ENCODE assay signal across 12 cellular contexts in the genomic region with DNA sequence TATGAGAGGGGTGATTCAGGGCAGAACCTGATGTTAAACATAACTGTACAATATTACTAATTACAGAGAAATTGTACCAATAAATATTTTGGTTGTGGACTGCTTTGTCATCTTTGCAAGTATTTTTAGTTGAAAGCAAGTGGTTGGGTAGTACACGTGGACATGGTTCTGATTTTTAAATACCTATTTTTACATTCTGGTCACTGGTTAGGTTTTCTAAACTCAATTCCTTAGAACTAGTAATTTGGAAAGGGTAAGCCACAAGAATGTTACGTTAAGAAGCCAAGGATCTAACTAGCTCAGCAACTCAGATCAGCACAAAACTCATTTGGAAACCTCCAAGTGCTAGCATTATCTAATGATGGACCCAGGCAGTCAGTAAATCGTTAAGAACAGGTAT. TPM values are rescaled to one million over a fixed set of nuclear protein-coding genes. Genes with fewer than 3 reads are reported as not detected.
DNase-seq lines count a peak whose midpoint lies in the region; ATAC-seq and TF ChIP-seq lines count a peak whose summit lies in the region.
"Had no signal": no experiment of that assay in that cellular context is flagged by ENCODE, and none has a peak within 500 bp of the region (broad histone marks: within the 10 kb centered on the region; RNA-seq: fewer than 3 reads in every experiment).

No MANE protein-coding gene starts in this region.

- peaks cover 23 to 54% of the 10 kb centered on the region in 2 donors for H3K4me1 Mint-ChIP-seq in stimulated activated naive B cell treated with anti-CD40 and anti-IgM and Interleukin-4, amounts not matched to agents 10 μg/mL and 1 μg/mL and 100 μg/mL, for 72 hours
- H3K4me1 Mint-ChIP-seq in activated CD4-positive, alpha-beta T cell treated with anti-CD3 and anti-CD28 coated beads for 36 hours = peaks cover 28% of the 10 kb centered on the region

- no peaks in the 10 kb centered on the region for H3K27me3 Mint-ChIP-seq in stimulated activated naive B cell treated with anti-CD40 and anti-IgM and Interleukin-4, amounts not matched to agents 10 μg/mL and 1 μg/mL and 100 μg/mL, for 72 hours
- H3K27me3 Mint-ChIP-seq in activated CD4-positive, alpha-beta T cell treated with anti-CD3 and anti-CD28 coated beads for 36 hours = no peaks in the 10 kb centered on the region

- DNase-seq in GM12865 (ENCODE audit: low read depth) (peak; percentile 35), RPMI7951 (ENCODE audit: low read depth) (peak; percentile 27), foreskin fibroblast (peak in 1 of 2 donors; percentile 26), NOMO-1 treated with dmso at 0.1 percent for 144 hours (lab: John Stamatoyannopoulos, UW; ENCODE audit: unreplicated experiment) (no peak), nucleus accumbens (lab: John Stamatoyannopoulos, UW) (no peak)
- DNase-seq in stimulated activated naive B cell treated with anti-CD40 and anti-IgM and Interleukin-4, amounts not matched to agents 10 μg/mL and 1 μg/mL and 100 μg/mL, for 72 hours = no peak
- DNase-seq in activated CD4-positive, alpha-beta T cell treated with anti-CD3 and anti-CD28 coated beads for 36 hours = no peak
- DNase-seq: activated T-cell treated with anti-CD3 and anti-CD28 coated beads, Interleukin-2, amount 50 U/mL, for 24 hours; GDM1; NCI-H1092; stimulated activated naive CD4-positive, alpha-beta T cell treated with Interleukin-2 at 50 U/mL for 16 hours; T-helper 9 cell had no signal

- H3K27ac Mint-ChIP-seq in stimulated activated naive B cell treated with anti-CD40 and anti-IgM and Interleukin-4, amounts not matched to agents 10 μg/mL and 1 μg/mL and 100 μg/mL, for 72 hours = no peak overlapping the region
- no peak overlapping the region for H3K27ac Mint-ChIP-seq in activated CD4-positive, alpha-beta T cell treated with anti-CD3 and anti-CD28 coated beads for 36 hours
- H3K27ac Mint-ChIP-seq: activated T-cell treated with anti-CD3 and anti-CD28 coated beads, Interleukin-2, amount 50 U/mL, for 24 hours had no signal

- H3K4me3 ChIP-seq in GM12865 (ENCODE audit: low read depth, low read length) (no peak overlapping the region), foreskin fibroblast (ENCODE audit: low read depth in 1 of 2, low read length in 2 of 2) (peak overlapping the region; percentile 7 to 90)

- CTCF ChIA-PET in activated CD4-positive, alpha-beta T cell treated with anti-CD3 and anti-CD28 coated beads for 36 hours (lab: Charles Lee) = interaction anchor here (1.5 kb wide), 1 partner anchor 23 kb away, joined by 5 read pairs; no protein-coding TSS in a partner anchor

- H3K36me3 Mint-ChIP-seq in stimulated activated naive B cell treated with anti-CD40 and anti-IgM and Interleukin-4, amounts not matched to agents 10 μg/mL and 1 μg/mL and 100 μg/mL, for 72 hours = peaks cover 11 to 15% of the 10 kb centered on the region in 2 donors
- peaks cover 9% of the 10 kb centered on the region for H3K36me3 Mint-ChIP-seq in activated CD4-positive, alpha-beta T cell treated with anti-CD3 and anti-CD28 coated beads for 36 hours (ENCODE audit: low read depth)

- peak; percentile 41 for ATAC-seq in stimulated activated naive B cell treated with anti-CD40 and anti-IgM and Interleukin-4, amounts not matched to agents 10 μg/mL and 1 μg/mL and 100 μg/mL, for 72 hours (replicated peaks)
- no peak for ATAC-seq in activated CD4-positive, alpha-beta T cell treated with anti-CD3 and anti-CD28 coated beads for 36 hours

- TF ChIP-seq CTCF in GM12865 (IDR thresholded peaks at IDR 0.05; ENCODE audit: insufficient read depth, low read depth, low read length, missing control alignments) = no peak
- TF ChIP-seq CTCF in foreskin fibroblast (IDR thresholded peaks at IDR 0.05; ENCODE audit: low read depth, low read length) = no peak

- POLR2A ChIA-PET in activated CD4-positive, alpha-beta T cell treated with anti-CD3 and anti-CD28 coated beads for 36 hours (lab: Charles Lee) = no interaction called here

- intact Hi-C loops in activated CD4-positive, alpha-beta T cell treated with anti-CD3 and anti-CD28 coated beads for 36 hours (cut with DNase I, micrococcal nuclease) = loop anchor here (1.0 to 5.0 kb wide), 3 partner anchors 74 to 79 kb away; a partner anchor contains a TSS

- H3K9me3 Mint-ChIP-seq in stimulated activated naive B cell treated with anti-CD40 and anti-IgM and Interleukin-4, amounts not matched to agents 10 μg/mL and 1 μg/mL and 100 μg/mL, for 72 hours = peaks cover 4 to 10% of the 10 kb centered on the region in 2 donors
- H3K9me3 Mint-ChIP-seq in activated CD4-positive, alpha-beta T cell treated with anti-CD3 and anti-CD28 coated beads for 36 hours (ENCODE audit: low read depth) = peaks cover 9% of the 10 kb centered on the region

- H3K4me3 Mint-ChIP-seq in stimulated activated naive B cell treated with anti-CD40 and anti-IgM and Interleukin-4, amounts not matched to agents 10 μg/mL and 1 μg/mL and 100 μg/mL, for 72 hours = peak overlapping the region; percentile 93 to 94
- H3K4me3 Mint-ChIP-seq in activated CD4-positive, alpha-beta T cell treated with anti-CD3 and anti-CD28 coated beads for 36 hours = no peak overlapping the region

RNA-seq across cellular contexts. Expression of a gene that starts 2.7 kb away (rescaled TPM):
- 24.5 and 33.2 TPM in 2 replicates for total RNA-seq in RPMI7951 (2014; rRNA removed; shearing (Covaris generic))
- total RNA-seq in activated CD4-positive, alpha-beta T cell treated with anti-CD3 and anti-CD28 coated beads for 36 hours = 10 to 100 TPM; 33.3 to 43.4 TPM

Comparison
In these comparisons a context has a peak if more than half of its experiments do, and no peak if none do; other contexts are left out.
1. DNase-seq: peak in GM12865 (single experiment) and RPMI7951 (single experiment); none in stimulated activated naive B cell treated with anti-CD40 and anti-IgM and Interleukin-4, amounts not matched to agents 10 μg/mL and 1 μg/mL and 100 μg/mL, for 72 hours (single experiment), NOMO-1 treated with dmso at 0.1 percent for 144 hours (single experiment), nucleus accumbens (0 of 56) and activated CD4-positive, alpha-beta T cell treated with anti-CD3 and anti-CD28 coated beads for 36 hours (single experiment).